In genomic region chr5:141649972-141650371, GRCh38 we compare ENCODE assay signal across 15 cellular contexts. TPM values are rescaled to one million over a fixed set of nuclear protein-coding genes. Genes with fewer than 3 reads are reported as not detected.
A peak's percentile ranks its signal among the peaks of the same experiment; 100 is the strongest.
DNase-seq lines count a peak whose midpoint lies in the region; ATAC-seq, FAIRE-seq and TF ChIP-seq lines count a peak whose summit lies in the region.
"Had no signal": no experiment of that assay in that cellular context is flagged by ENCODE, and none has a peak within 500 bp of the region (broad histone marks: within the 10 kb centered on the region; RNA-seq: fewer than 3 reads in every experiment).

No MANE protein-coding gene starts in this region.

- H3K4me3 ChIP-seq in Panc1 (ENCODE audit: low read depth in 2 of 2, low read length in 2 of 2) (no peak overlapping the region), H1 (ENCODE audit: extremely low read depth in 1 of 4, insufficient read depth in 2 of 4, low read depth in 3 of 4, low read length in 4 of 4) (peak overlapping the region in 1 of 4 experiments; percentile 83; a peak in 1 of 8 replicates)

- ATAC-seq in Panc1 (no peak), HG02623 (IDR thresholded peaks at IDR 0.05; ENCODE audit: unreplicated experiment) (no peak)
- no peak for ATAC-seq in stimulated activated memory B cell treated with anti-CD40 and anti-IgM and Interleukin-4, amounts not matched to agents 10 μg/mL and 1 μg/mL and 100 μg/mL, for 72 hours

- H3K23me2 ChIP-seq in H1 (ENCODE audit: low read depth, low read length), result peaks cover 3% of the 10 kb centered on the region; the same call in 1 of the 2 replicates

- H3K4me2 ChIP-seq in H1 (ENCODE audit: insufficient read depth in 1 of 2, low read depth in 2 of 2, low read length in 2 of 2), result peak overlapping the region; percentile 90 to 97; a peak in 2 of 4 replicates

- BruUV-seq in Panc1 (replicated peaks; lab: Mats Ljungman, UMichigan), result TSS peak; percentile 69

- TF ChIP-seq POLR2A in H1 (IDR thresholded peaks at IDR 0.05; ENCODE audit: control extremely low read depth in 1 of 2, low read depth in 2 of 2, low read length in 2 of 2), result no peak

- peaks cover 14% of the 10 kb centered on the region for H3K27me3 Mint-ChIP-seq in activated naive CD4-positive, alpha-beta T cell treated with anti-CD3 and anti-CD28 coated beads, Interleukin-2, amount 10 ng/mL, durations not matched to agents 7 days and 5 days
- H3K27me3 Mint-ChIP-seq in stimulated activated memory B cell treated with anti-CD40 and anti-IgM and Interleukin-4, amounts not matched to agents 10 μg/mL and 1 μg/mL and 100 μg/mL, for 72 hours, result no peaks in the 10 kb centered on the region

- no peak for TF ChIP-seq EP300 in H1 (IDR thresholded peaks at IDR 0.05; ENCODE audit: borderline replicate concordance in 1 of 2, low read depth in 2 of 2, low read length in 2 of 2)

- H3K4ac ChIP-seq in H1 (replicated peaks; ENCODE audit: insufficient read length, low read depth, low read length), result no peak overlapping the region

- no peak overlapping the region for H2BK5ac ChIP-seq in H1 (ENCODE audit: low read depth, low read length)

- no peak overlapping the region for H3K56ac ChIP-seq in H1 (replicated peaks; ENCODE audit: insufficient read length, low read depth, low read length)

- no peak overlapping the region for H2BK12ac ChIP-seq in H1 (ENCODE audit: low read depth, low read length)

- no peak overlapping the region for H2BK120ac ChIP-seq in H1 (replicated peaks; ENCODE audit: low read depth, low read length)

- H3K4me1 ChIP-seq in Panc1 (ENCODE audit: control insufficient read depth, insufficient read depth, low read length), result no peaks in the 10 kb centered on the region
- H3K4me1 ChIP-seq in H1 (replicated peaks in 1 of 4; ENCODE audit: control insufficient read depth in 3 of 4, insufficient read depth in 4 of 4, low read length in 3 of 4), result peaks cover 2 to 8% (median 6%) of the 10 kb centered on the region in 4 experiments; a peak in 6 of 7 replicates
- H3K4me1 ChIP-seq: psoas muscle had no signal

- H2AK5ac ChIP-seq in H1 (ENCODE audit: low read depth, low read length), result no peak overlapping the region

- H3K4me1 Mint-ChIP-seq in activated naive CD4-positive, alpha-beta T cell treated with anti-CD3 and anti-CD28 coated beads, Interleukin-2, amount 10 ng/mL, durations not matched to agents 7 days and 5 days, result peaks cover 36% of the 10 kb centered on the region
- peaks cover 39% of the 10 kb centered on the region for H3K4me1 Mint-ChIP-seq in stimulated activated memory B cell treated with anti-CD40 and anti-IgM and Interleukin-4, amounts not matched to agents 10 μg/mL and 1 μg/mL and 100 μg/mL, for 72 hours

- H3K9me3 ChIP-seq in Panc1 (ENCODE audit: control insufficient read depth, insufficient read depth, low read depth, low read length), result no peaks in the 10 kb centered on the region
- H3K9me3 ChIP-seq in H1 (ENCODE audit: insufficient read depth in 2 of 2, low read depth in 1 of 2, low read length in 1 of 2), result no peaks in the 10 kb centered on the region
- H3K9me3 ChIP-seq: psoas muscle had no signal

- H3K36me3 Mint-ChIP-seq in activated naive CD4-positive, alpha-beta T cell treated with anti-CD3 and anti-CD28 coated beads, Interleukin-2, amount 10 ng/mL, durations not matched to agents 7 days and 5 days, result peaks cover 12% of the 10 kb centered on the region
- peaks cover 23% of the 10 kb centered on the region for H3K36me3 Mint-ChIP-seq in stimulated activated memory B cell treated with anti-CD40 and anti-IgM and Interleukin-4, amounts not matched to agents 10 μg/mL and 1 μg/mL and 100 μg/mL, for 72 hours

- H3K79me2 ChIP-seq in H1 (ENCODE audit: control insufficient read depth in 1 of 2, insufficient read depth in 2 of 2, low read length in 2 of 2), result no peaks in the 10 kb centered on the region

- H3K79me1 ChIP-seq in H1 (ENCODE audit: low read depth, low read length), result peaks cover 3% of the 10 kb centered on the region; the same call in 1 of the 2 replicates

- H3K9me3 Mint-ChIP-seq in activated naive CD4-positive, alpha-beta T cell treated with anti-CD3 and anti-CD28 coated beads, Interleukin-2, amount 10 ng/mL, durations not matched to agents 7 days and 5 days, result no peaks in the 10 kb centered on the region
- H3K9me3 Mint-ChIP-seq in stimulated activated memory B cell treated with anti-CD40 and anti-IgM and Interleukin-4, amounts not matched to agents 10 μg/mL and 1 μg/mL and 100 μg/mL, for 72 hours, result no peaks in the 10 kb centered on the region

- no peak overlapping the region for H2BK20ac ChIP-seq in H1 (ENCODE audit: low read length)

- no peak overlapping the region for H3K14ac ChIP-seq in H1 (ENCODE audit: insufficient read length)

- FAIRE-seq in H1 (lab: Jason Lieb, UNC), result no peak

- peaks cover 0 to 2% of the 10 kb centered on the region in 2 experiments for H4K20me1 ChIP-seq in H1 (replicated peaks in 1 of 2; ENCODE audit: control insufficient read depth in 1 of 2, insufficient read depth in 2 of 2, low read length in 2 of 2)

- TF ChIP-seq RAD21 in H1 (IDR thresholded peaks at IDR 0.05 in 1 of 2, conservative IDR thresholded peaks at IDR 0.05 in 1 of 2; ENCODE audit: low read depth in 2 of 2, low read length in 2 of 2), result no peak

- POLR2A ChIA-PET in Panc1 (lab: Charles Lee), result no interaction called here
- POLR2A ChIA-PET in H1 (lab: Charles Lee; ENCODE audit: partially characterized antibody), result interaction anchor here (1.8 to 7.3 kb wide), 2 partner anchors 12 to 26 kb away, joined by 3 to 96 read pairs; partner anchors contain the start of genes HDAC3 and RELL2

- CTCF ChIA-PET in activated naive CD4-positive, alpha-beta T cell treated with anti-CD3 and anti-CD28 coated beads, Interleukin-2, amount 10 ng/mL, durations not matched to agents 7 days and 5 days (lab: Charles Lee), result no interaction called here
- CTCF ChIA-PET in Panc1 (lab: Charles Lee) (no interaction called here), H1 (lab: Charles Lee; ENCODE audit: partially characterized antibody) (interaction anchor here (1.3 to 4.2 kb wide), 4 partner anchors 12 to 31 kb away, joined by 3 to 21 read pairs (median 8); partner anchors contain the start of gene DIAPH1)

- intact Hi-C loops in Panc1 (cut with micrococcal nuclease; ENCODE audit: unreplicated experiment), result no loop called here

- H2AFZ ChIP-seq in H1 (ENCODE audit: low read length), result no peak overlapping the region

- H3K27ac ChIP-seq in Panc1 (ENCODE audit: low read length) (no peak overlapping the region), H1 (ENCODE audit: low read depth, low read length) (no peak overlapping the region)
- H3K27ac ChIP-seq: psoas muscle had no signal

- in situ Hi-C loops in Panc1 (cut with HindIII; ENCODE audit: low pct_unique_long_range_greater_than_20kb, low sequenced_read_pairs), result no loop called here

- no peak for DNase-seq in activated naive CD4-positive, alpha-beta T cell treated with anti-CD3 and anti-CD28 coated beads, Interleukin-2, amount 10 ng/mL, durations not matched to agents 7 days and 5 days
- DNase-seq in activated naive CD4-positive, alpha-beta T cell treated with anti-CD3 and anti-CD28 coated beads, Interleukin-2, amount 50 U/mL, for 16 hours, result no peak
- DNase-seq in Panc1 (ENCODE audit: low read depth, low spot score), result no peak
- DNase-seq in H1 (ENCODE audit: low read depth in 1 of 2, low spot score in 2 of 2), result no peak
- DNase-seq in nucleus accumbens (lab: John Stamatoyannopoulos, UW), result no peak
- DNase-seq in COLO829 (ENCODE audit: low spot score), result no peak
- DNase-seq: activated CD4-positive, alpha-beta T cell treated with anti-CD3 and anti-CD28 coated beads, Interleukin-2, amount 50 U/mL, for 4 hours; mesendoderm; NCI-H1092 treated with DMSO at 0.1 percent for 48 hours; OCI-M1; psoas muscle; stimulated activated CD4-positive, alpha-beta T cell treated with anti-CD3 and anti-CD28 coated beads, Interleukin-1b, Interleukin-23, amount 100 ng/mL, for 48 hours had no signal

- H4K5ac ChIP-seq in H1 (ENCODE audit: insufficient read length, low read depth, low read length), result no peak overlapping the region

- no peak overlapping the region for H3K27ac Mint-ChIP-seq in activated naive CD4-positive, alpha-beta T cell treated with anti-CD3 and anti-CD28 coated beads, Interleukin-2, amount 10 ng/mL, durations not matched to agents 7 days and 5 days
- peak overlapping the region; percentile 87 for H3K27ac Mint-ChIP-seq in stimulated activated memory B cell treated with anti-CD40 and anti-IgM and Interleukin-4, amounts not matched to agents 10 μg/mL and 1 μg/mL and 100 μg/mL, for 72 hours

- no peak overlapping the region for H4K8ac ChIP-seq in H1 (ENCODE audit: extremely low read depth, insufficient read depth, low read length)

- no peak overlapping the region for H2BK15ac ChIP-seq in H1 (ENCODE audit: low read length)

- no peak overlapping the region for H3K23ac ChIP-seq in H1 (ENCODE audit: insufficient read length)

- peak overlapping the region; percentile 89 for H3K4me3 Mint-ChIP-seq in activated naive CD4-positive, alpha-beta T cell treated with anti-CD3 and anti-CD28 coated beads, Interleukin-2, amount 10 ng/mL, durations not matched to agents 7 days and 5 days
- H3K4me3 Mint-ChIP-seq in stimulated activated memory B cell treated with anti-CD40 and anti-IgM and Interleukin-4, amounts not matched to agents 10 μg/mL and 1 μg/mL and 100 μg/mL, for 72 hours, result peak overlapping the region; percentile 99

- H3K27me3 ChIP-seq in Panc1 (ENCODE audit: control insufficient read depth, insufficient read depth, low read length) (no peaks in the 10 kb centered on the region), H1 (replicated peaks in 1 of 4; ENCODE audit: control insufficient read depth in 3 of 4, extremely low read depth in 1 of 4, insufficient read depth in 3 of 4, low read length in 3 of 4) (no peaks in the 10 kb centered on the region; a peak in 1 of 7 replicates)

- H3K18ac ChIP-seq in H1 (ENCODE audit: extremely low read depth, low read length), result no peak overlapping the region

- H3K9ac ChIP-seq in H1 (replicated peaks in 1 of 4; ENCODE audit: extremely low read depth in 1 of 4, low read depth in 3 of 4, low read length in 3 of 4), result no peak overlapping the region

- no peak overlapping the region for H4K91ac ChIP-seq in H1 (replicated peaks; ENCODE audit: insufficient read length, low read length)

- H3K36me3 ChIP-seq in Panc1 (ENCODE audit: control insufficient read depth, insufficient read depth, low read length) (no peaks in the 10 kb centered on the region), H1 (ENCODE audit: control insufficient read depth in 2 of 4, insufficient read depth in 4 of 4, low read length in 3 of 4) (peaks cover 0 to 13% (median 6%) of the 10 kb centered on the region in 4 experiments; a peak in 4 of 8 replicates)

- TF ChIP-seq CTCF in Panc1 (IDR thresholded peaks at IDR 0.05) (no peak), H1 (IDR thresholded peaks at IDR 0.05; ENCODE audit: control extremely low read depth in 1 of 3, insufficient read depth in 1 of 3, low read depth in 1 of 3, low read length in 3 of 3) (no peak)

RNA-seq across cellular contexts. Expression of gene FCHSD1, which starts 1.2 kb away (rescaled TPM):
- 32.8 TPM for total RNA-seq in Panc1 (2021; ENCODE audit: unreplicated experiment)
- polyA plus RNA-seq in Panc1 (2012; ENCODE audit: insufficient read length), result 30.6 TPM
- total RNA-seq in H1 (2021; fragmentation: NEBNext Ultra II Directional; extraction: Animal tissue kit (Norgen Biotek cat#: 25700)), result 30.1 and 32.2 TPM in 2 replicates
- polyA plus RNA-seq in H1 (2011; rRNA removed), result 22.0 and 36.8 TPM in 2 replicates
- 51.4 TPM for polyA plus RNA-seq in H1 (2011; cell fraction: cytosol; rRNA removed)
- 345 TPM for polyA plus RNA-seq in H1 (2011; cell fraction: nucleus; rRNA removed)
- polyA plus RNA-seq in H1 (2012, experiment 1 of 2), result 26.3 to 30.1 TPM (median 27.0 TPM) in 4 replicates
- polyA plus RNA-seq in H1 (2012, experiment 2 of 2), result 13.2 TPM
- 22.6 TPM for polyA plus RNA-seq in H1 (2013, experiment 1 of 2)
- polyA plus RNA-seq in H1 (2013, experiment 2 of 2), result 19.8 TPM
- polyA minus RNA-seq in H1 (2011; rRNA and poly(A)+ RNA removed), result 16.2 and 17.4 TPM in 2 replicates
- 15.9 TPM for polyA minus RNA-seq in H1 (2011; cell fraction: cytosol; rRNA and poly(A)+ RNA removed)
- polyA minus RNA-seq in H1 (2011; cell fraction: nucleus; rRNA and poly(A)+ RNA removed), result 56.3 TPM

RNA-seq across cellular contexts. Expression of gene RELL2, which starts 13.2 kb away (rescaled TPM):
- total RNA-seq in Panc1 (2021; ENCODE audit: unreplicated experiment), result 13.3 TPM
- 18.5 TPM for polyA plus RNA-seq in Panc1 (2012; ENCODE audit: insufficient read length)
- total RNA-seq in H1 (2021; fragmentation: NEBNext Ultra II Directional; extraction: Animal tissue kit (Norgen Biotek cat#: 25700)), result 18.6 and 19.2 TPM in 2 replicates
- polyA plus RNA-seq in H1 (2011; rRNA removed), result 23.7 and 33.1 TPM in 2 replicates
- 31.2 TPM for polyA plus RNA-seq in H1 (2011; cell fraction: cytosol; rRNA removed)
- 117 TPM for polyA plus RNA-seq in H1 (2011; cell fraction: nucleus; rRNA removed)
- polyA plus RNA-seq in H1 (2012, experiment 1 of 2), result 12.5 to 21.6 TPM (median 17.8 TPM) in 4 replicates
- 17.0 TPM for polyA plus RNA-seq in H1 (2012, experiment 2 of 2)
- 19.0 TPM for polyA plus RNA-seq in H1 (2013, experiment 1 of 2)
- polyA plus RNA-seq in H1 (2013, experiment 2 of 2), result 17.6 TPM
- 11.9 and 13.3 TPM in 2 replicates for polyA minus RNA-seq in H1 (2011; rRNA and poly(A)+ RNA removed)
- 7.9 TPM for polyA minus RNA-seq in H1 (2011; cell fraction: cytosol; rRNA and poly(A)+ RNA removed)
- polyA minus RNA-seq in H1 (2011; cell fraction: nucleus; rRNA and poly(A)+ RNA removed), result 18.7 TPM

RNA-seq across cellular contexts. Expression of gene HDAC3, which starts 13.3 kb away (rescaled TPM):
- 75.5 TPM for total RNA-seq in Panc1 (2021; ENCODE audit: unreplicated experiment)
- polyA plus RNA-seq in Panc1 (2012; ENCODE audit: insufficient read length), result 69.6 TPM
- total RNA-seq in H1 (2021; fragmentation: NEBNext Ultra II Directional; extraction: Animal tissue kit (Norgen Biotek cat#: 25700)), result 98.5 and 99.0 TPM in 2 replicates
- 120 and 124 TPM in 2 replicates for polyA plus RNA-seq in H1 (2011; rRNA removed)
- polyA plus RNA-seq in H1 (2011; cell fraction: cytosol; rRNA removed), result 136 TPM
- 146 TPM for polyA plus RNA-seq in H1 (2011; cell fraction: nucleus; rRNA removed)
- 97.2 to 108 TPM (median 102 TPM) in 4 replicates for polyA plus RNA-seq in H1 (2012, experiment 1 of 2)
- polyA plus RNA-seq in H1 (2012, experiment 2 of 2), result 126 TPM
- 75.7 TPM for polyA plus RNA-seq in H1 (2013, experiment 1 of 2)
- polyA plus RNA-seq in H1 (2013, experiment 2 of 2), result 75.1 TPM
- 143 and 172 TPM in 2 replicates for polyA minus RNA-seq in H1 (2011; rRNA and poly(A)+ RNA removed)
- polyA minus RNA-seq in H1 (2011; cell fraction: cytosol; rRNA and poly(A)+ RNA removed), result 76.8 TPM
- 65.7 TPM for polyA minus RNA-seq in H1 (2011; cell fraction: nucleus; rRNA and poly(A)+ RNA removed)

RNA-seq across cellular contexts. Expression of gene DIAPH1, which starts 31.2 kb away (rescaled TPM):
- 155 TPM for total RNA-seq in Panc1 (2021; ENCODE audit: unreplicated experiment)
- polyA plus RNA-seq in Panc1 (2012; ENCODE audit: insufficient read length), result 70.5 TPM
- 107 and 114 TPM in 2 replicates for total RNA-seq in H1 (2021; fragmentation: NEBNext Ultra II Directional; extraction: Animal tissue kit (Norgen Biotek cat#: 25700))
- 61.2 and 70.9 TPM in 2 replicates for polyA plus RNA-seq in H1 (2011; rRNA removed)
- 48.9 TPM for polyA plus RNA-seq in H1 (2011; cell fraction: cytosol; rRNA removed)
- 141 TPM for polyA plus RNA-seq in H1 (2011; cell fraction: nucleus; rRNA removed)
- polyA plus RNA-seq in H1 (2012, experiment 1 of 2), result 75.5 to 89.0 TPM (median 87.1 TPM) in 4 replicates
- polyA plus RNA-seq in H1 (2012, experiment 2 of 2), result 29.3 TPM
- polyA plus RNA-seq in H1 (2013, experiment 1 of 2), result 88.0 TPM
- polyA plus RNA-seq in H1 (2013, experiment 2 of 2), result 97.4 TPM
- polyA minus RNA-seq in H1 (2011; rRNA and poly(A)+ RNA removed), result 87.4 and 92.8 TPM in 2 replicates
- polyA minus RNA-seq in H1 (2011; cell fraction: cytosol; rRNA and poly(A)+ RNA removed), result 48.5 TPM
- polyA minus RNA-seq in H1 (2011; cell fraction: nucleus; rRNA and poly(A)+ RNA removed), result 88.3 TPM

RNA-seq across cellular contexts. Expression of gene ARAP3, which starts 32.1 kb away (rescaled TPM):
- 2.5 TPM for total RNA-seq in Panc1 (2021; ENCODE audit: unreplicated experiment)
- polyA plus RNA-seq in Panc1 (2012; ENCODE audit: insufficient read length), result 3.3 TPM
- total RNA-seq in H1 (2021; fragmentation: NEBNext Ultra II Directional; extraction: Animal tissue kit (Norgen Biotek cat#: 25700)), result 45.7 and 48.6 TPM in 2 replicates
- 14.4 and 19.7 TPM in 2 replicates for polyA plus RNA-seq in H1 (2011; rRNA removed)
- 15.0 TPM for polyA plus RNA-seq in H1 (2011; cell fraction: cytosol; rRNA removed)
- polyA plus RNA-seq in H1 (2011; cell fraction: nucleus; rRNA removed), result 74.7 TPM
- polyA plus RNA-seq in H1 (2012, experiment 1 of 2), result 34.7 to 39.3 TPM (median 37.2 TPM) in 4 replicates
- 33.8 TPM for polyA plus RNA-seq in H1 (2012, experiment 2 of 2)
- polyA plus RNA-seq in H1 (2013, experiment 1 of 2), result 27.3 TPM
- polyA plus RNA-seq in H1 (2013, experiment 2 of 2), result 25.0 TPM
- 20.9 and 22.2 TPM in 2 replicates for polyA minus RNA-seq in H1 (2011; rRNA and poly(A)+ RNA removed)
- 20.5 TPM for polyA minus RNA-seq in H1 (2011; cell fraction: cytosol; rRNA and poly(A)+ RNA removed)
- polyA minus RNA-seq in H1 (2011; cell fraction: nucleus; rRNA and poly(A)+ RNA removed), result 27.6 TPM
- total RNA-seq: G401 had no signal
